In genomic region chr7:110386914-110387313, GRCh38 we compare ENCODE assay signal across 16 cellular contexts.
DNase-seq lines count a peak whose midpoint lies in the region; ATAC-seq, FAIRE-seq and TF ChIP-seq lines count a peak whose summit lies in the region.
"Had no signal": no experiment of that assay in that cellular context is flagged by ENCODE, and none has a peak within 500 bp of the region (broad histone marks: within the 10 kb centered on the region; RNA-seq: fewer than 3 reads in every experiment).

No MANE protein-coding gene starts in this region.

- H3K9me3 ChIP-seq in astrocyte (ENCODE audit: insufficient read depth, low read depth, low read length), result no peaks in the 10 kb centered on the region
- no peaks in the 10 kb centered on the region for H3K9me3 ChIP-seq in keratinocyte (ENCODE audit: control insufficient read depth, low read depth, low read length)
- H3K9me3 ChIP-seq in naive thymus-derived CD4-positive, alpha-beta T cell (ENCODE audit: control insufficient read depth in 2 of 3, low read length in 3 of 3), result no peaks in the 10 kb centered on the region
- H3K9me3 ChIP-seq: BLaER1, gastrocnemius medialis had no signal

- peak; percentile 55 for DNase-seq in AG08396 (ENCODE audit: low spot score)
- DNase-seq in HT-29 (ENCODE audit: low spot score), result peak; percentile 94
- peak; percentile 73 for DNase-seq in astrocyte (ENCODE audit: low read depth)
- DNase-seq in keratinocyte (ENCODE audit: low read depth, low spot score), result peak; percentile 76
- DNase-seq in glutamatergic neuron, result no peak
- DNase-seq in NCI-H1694 treated with DMSO at 0.1 percent for 48 hours (lab: John Stamatoyannopoulos, UW), result no peak
- no peak for DNase-seq in Kasumi-1 (lab: John Stamatoyannopoulos, UW)
- no peak for DNase-seq in naive thymus-derived CD4-positive, alpha-beta T cell
- DNase-seq: activated naive CD8-positive, alpha-beta T cell treated with anti-CD3 and anti-CD28 coated beads, Interleukin-2, amount 10 ng/mL, durations not matched to agents 7 days and 5 days; gastrocnemius medialis; GF-D8; RPMI8226 had no signal

- H3K36me3 Mint-ChIP-seq in astrocyte (ENCODE audit: low read depth, unreplicated experiment) (no peaks in the 10 kb centered on the region), glutamatergic neuron (ENCODE audit: unreplicated experiment) (no peaks in the 10 kb centered on the region)
- peaks cover 0 to 3% (median 0%) of the 10 kb centered on the region in 5 donors for H3K36me3 Mint-ChIP-seq in naive thymus-derived CD4-positive, alpha-beta T cell
- H3K36me3 Mint-ChIP-seq: activated naive CD8-positive, alpha-beta T cell treated with anti-CD3 and anti-CD28 coated beads, Interleukin-2, amount 10 ng/mL, durations not matched to agents 7 days and 5 days; stimulated activated memory B cell treated with anti-CD40 and anti-IgM and Interleukin-4, amounts not matched to agents 10 μg/mL and 1 μg/mL and 100 μg/mL, for 72 hours had no signal

- H3K36me3 ChIP-seq in astrocyte (ENCODE audit: insufficient read depth, low read length) (no peaks in the 10 kb centered on the region), keratinocyte (ENCODE audit: control insufficient read depth in 2 of 2, extremely low read depth in 1 of 2, insufficient read depth in 2 of 2, low read length in 2 of 2) (no peaks in the 10 kb centered on the region)
- H3K36me3 ChIP-seq in naive thymus-derived CD4-positive, alpha-beta T cell (ENCODE audit: control insufficient read depth in 2 of 3, insufficient read depth in 3 of 3, low read length in 3 of 3), result no peaks in the 10 kb centered on the region
- H3K36me3 ChIP-seq: BLaER1, gastrocnemius medialis had no signal

- POLR2A ChIA-PET in naive thymus-derived CD4-positive, alpha-beta T cell (lab: Charles Lee), result no interaction called here

- dilution Hi-C loops in keratinocyte (cut with MboI; ENCODE audit: extremely low pct_ligation_motif_present, low sequenced_read_pairs), result no loop called here

- H3K27ac ChIP-seq in astrocyte (ENCODE audit: low read depth, low read length), result no peak overlapping the region
- H3K27ac ChIP-seq in keratinocyte (ENCODE audit: control insufficient read depth, insufficient read depth, low read length), result peak overlapping the region; percentile 15
- H3K27ac ChIP-seq in naive thymus-derived CD4-positive, alpha-beta T cell (ENCODE audit: low read depth, low read length), result no peak overlapping the region
- H3K27ac ChIP-seq: BLaER1, gastrocnemius medialis had no signal

- FAIRE-seq in astrocyte (lab: Jason Lieb, UNC), result no peak
- peak; percentile 96 for FAIRE-seq in keratinocyte (lab: Jason Lieb, UNC)
- FAIRE-seq: TTC549 had no signal

- H3K9me3 Mint-ChIP-seq in astrocyte (ENCODE audit: unreplicated experiment) (no peaks in the 10 kb centered on the region), glutamatergic neuron (ENCODE audit: unreplicated experiment) (no peaks in the 10 kb centered on the region)
- H3K9me3 Mint-ChIP-seq in naive thymus-derived CD4-positive, alpha-beta T cell, result no peaks in the 10 kb centered on the region
- H3K9me3 Mint-ChIP-seq: activated naive CD8-positive, alpha-beta T cell treated with anti-CD3 and anti-CD28 coated beads, Interleukin-2, amount 10 ng/mL, durations not matched to agents 7 days and 5 days; stimulated activated memory B cell treated with anti-CD40 and anti-IgM and Interleukin-4, amounts not matched to agents 10 μg/mL and 1 μg/mL and 100 μg/mL, for 72 hours had no signal

- no peaks in the 10 kb centered on the region for H4K20me1 ChIP-seq in astrocyte (ENCODE audit: insufficient read depth, low read length)
- H4K20me1 ChIP-seq in keratinocyte (ENCODE audit: control insufficient read depth, extremely low read depth, insufficient read depth, low read length), result no peaks in the 10 kb centered on the region
- H4K20me1 ChIP-seq: BLaER1 had no signal

- no peaks in the 10 kb centered on the region for H3K9me1 ChIP-seq in keratinocyte (ENCODE audit: control insufficient read depth, extremely low read depth, insufficient read depth, low read length)

- peak overlapping the region; percentile 43 for H3K27ac Mint-ChIP-seq in astrocyte (ENCODE audit: unreplicated experiment)
- no peak overlapping the region for H3K27ac Mint-ChIP-seq in glutamatergic neuron (ENCODE audit: unreplicated experiment)
- no peak overlapping the region for H3K27ac Mint-ChIP-seq in naive thymus-derived CD4-positive, alpha-beta T cell
- H3K27ac Mint-ChIP-seq: activated naive CD8-positive, alpha-beta T cell treated with anti-CD3 and anti-CD28 coated beads, Interleukin-2, amount 10 ng/mL, durations not matched to agents 7 days and 5 days; dendritic cell treated with granulocyte-macrophage colony-stimulating factor and Interleukin-4, amounts not matched to agents 40 ng/mL and 50 ng/mL, for 4 days; stimulated activated memory B cell treated with anti-CD40 and anti-IgM and Interleukin-4, amounts not matched to agents 10 μg/mL and 1 μg/mL and 100 μg/mL, for 72 hours had no signal

- peak overlapping the region; percentile 9 for H3K4me2 ChIP-seq in astrocyte (ENCODE audit: low read length)
- peak overlapping the region; percentile 44 for H3K4me2 ChIP-seq in keratinocyte (ENCODE audit: control insufficient read depth, extremely low read depth, insufficient read depth, low read depth, low read length)
- H3K4me2 ChIP-seq: BLaER1 had no signal

- TF ChIP-seq CTCF in astrocyte (IDR thresholded peaks at IDR 0.05; ENCODE audit: insufficient read depth, low read depth, low read length) (no peak), keratinocyte (optimal IDR thresholded peaks at IDR 0.05 in 1 of 3, IDR thresholded peaks at IDR 0.05 in 1 of 3, conservative IDR thresholded peaks at IDR 0.05 in 1 of 3; ENCODE audit: extremely low read depth in 1 of 3, insufficient read depth in 2 of 3, low read length in 3 of 3) (no peak), glutamatergic neuron (IDR thresholded peaks at IDR 0.05; ENCODE audit: partially characterized antibody, unreplicated experiment) (no peak)

- CTCF ChIA-PET in naive thymus-derived CD4-positive, alpha-beta T cell (lab: Charles Lee), result no interaction called here

- ATAC-seq in naive thymus-derived CD4-positive, alpha-beta T cell, result no peak
- ATAC-seq: gastrocnemius medialis; stimulated activated memory B cell treated with anti-CD40 and anti-IgM and Interleukin-4, amounts not matched to agents 10 μg/mL and 1 μg/mL and 100 μg/mL, for 72 hours had no signal

- no peaks in the 10 kb centered on the region for H3K79me2 ChIP-seq in astrocyte (ENCODE audit: insufficient read depth, low read length)
- no peaks in the 10 kb centered on the region for H3K79me2 ChIP-seq in keratinocyte (ENCODE audit: control insufficient read depth, insufficient read depth, low read length)

- H3K4me3 ChIP-seq in astrocyte (ENCODE audit: insufficient read depth, low read depth, low read length) (no peak overlapping the region), keratinocyte (ENCODE audit: control insufficient read depth in 2 of 3, extremely low read depth in 1 of 3, insufficient read depth in 2 of 3, low read depth in 1 of 3, low read length in 3 of 3) (no peak overlapping the region)
- H3K4me3 ChIP-seq in naive thymus-derived CD4-positive, alpha-beta T cell (ENCODE audit: low read length), result no peak overlapping the region
- H3K4me3 ChIP-seq: BLaER1, gastrocnemius medialis had no signal

- H3K9ac ChIP-seq in astrocyte (ENCODE audit: low read length), result no peak overlapping the region
- no peak overlapping the region for H3K9ac ChIP-seq in keratinocyte (ENCODE audit: control insufficient read depth, extremely low read depth, insufficient read depth, low read length)
- H3K9ac ChIP-seq: BLaER1 had no signal

- H3K4me3 Mint-ChIP-seq in astrocyte (ENCODE audit: unreplicated experiment) (no peak overlapping the region), glutamatergic neuron (ENCODE audit: unreplicated experiment) (no peak overlapping the region)
- H3K4me3 Mint-ChIP-seq in naive thymus-derived CD4-positive, alpha-beta T cell, result no peak overlapping the region
- H3K4me3 Mint-ChIP-seq: activated naive CD8-positive, alpha-beta T cell treated with anti-CD3 and anti-CD28 coated beads, Interleukin-2, amount 10 ng/mL, durations not matched to agents 7 days and 5 days; dendritic cell treated with granulocyte-macrophage colony-stimulating factor and Interleukin-4, amounts not matched to agents 40 ng/mL and 50 ng/mL, for 4 days; stimulated activated memory B cell treated with anti-CD40 and anti-IgM and Interleukin-4, amounts not matched to agents 10 μg/mL and 1 μg/mL and 100 μg/mL, for 72 hours had no signal

- H3K27me3 Mint-ChIP-seq in astrocyte (ENCODE audit: low read depth, unreplicated experiment) (no peaks in the 10 kb centered on the region), glutamatergic neuron (ENCODE audit: unreplicated experiment) (no peaks in the 10 kb centered on the region)
- H3K27me3 Mint-ChIP-seq in naive thymus-derived CD4-positive, alpha-beta T cell, result peaks cover 0 to 3% (median 0%) of the 10 kb centered on the region in 5 donors
- H3K27me3 Mint-ChIP-seq: activated naive CD8-positive, alpha-beta T cell treated with anti-CD3 and anti-CD28 coated beads, Interleukin-2, amount 10 ng/mL, durations not matched to agents 7 days and 5 days; dendritic cell treated with granulocyte-macrophage colony-stimulating factor and Interleukin-4, amounts not matched to agents 40 ng/mL and 50 ng/mL, for 4 days; stimulated activated memory B cell treated with anti-CD40 and anti-IgM and Interleukin-4, amounts not matched to agents 10 μg/mL and 1 μg/mL and 100 μg/mL, for 72 hours had no signal

- intact Hi-C loops in naive thymus-derived CD4-positive, alpha-beta T cell (cut with micrococcal nuclease), result no loop called here

- H3K27me3 ChIP-seq in astrocyte (ENCODE audit: insufficient read depth, low read length) (no peaks in the 10 kb centered on the region), keratinocyte (ENCODE audit: control insufficient read depth, extremely low read depth, insufficient read depth, low read length) (no peaks in the 10 kb centered on the region)
- no peaks in the 10 kb centered on the region for H3K27me3 ChIP-seq in naive thymus-derived CD4-positive, alpha-beta T cell (ENCODE audit: control insufficient read depth in 2 of 2, insufficient read depth in 2 of 2, low read length in 2 of 2)
- H3K27me3 ChIP-seq: BLaER1, gastrocnemius medialis had no signal

- peaks cover 8% of the 10 kb centered on the region for H3K4me1 ChIP-seq in astrocyte (ENCODE audit: insufficient read depth, low read length)
- H3K4me1 ChIP-seq in keratinocyte (ENCODE audit: control insufficient read depth, extremely low read depth, insufficient read depth, low read length), result peaks cover 32% of the 10 kb centered on the region
- no peaks in the 10 kb centered on the region for H3K4me1 ChIP-seq in naive thymus-derived CD4-positive, alpha-beta T cell (ENCODE audit: control insufficient read depth in 2 of 2, insufficient read depth in 2 of 2, low read length in 2 of 2)
- H3K4me1 ChIP-seq: BLaER1, gastrocnemius medialis had no signal

- H2AFZ ChIP-seq in astrocyte (ENCODE audit: low read depth, low read length) (no peak overlapping the region), keratinocyte (ENCODE audit: control insufficient read depth, low read length) (no peak overlapping the region)

- H3K4me1 Mint-ChIP-seq in astrocyte (ENCODE audit: low read depth, unreplicated experiment) (peaks cover 42% of the 10 kb centered on the region), glutamatergic neuron (ENCODE audit: low read depth, unreplicated experiment) (no peaks in the 10 kb centered on the region)
- no peaks in the 10 kb centered on the region for H3K4me1 Mint-ChIP-seq in naive thymus-derived CD4-positive, alpha-beta T cell
- H3K4me1 Mint-ChIP-seq: stimulated activated memory B cell treated with anti-CD40 and anti-IgM and Interleukin-4, amounts not matched to agents 10 μg/mL and 1 μg/mL and 100 μg/mL, for 72 hours had no signal

Comparison
In these comparisons a context has a peak if more than half of its experiments do, and no peak if none do; other contexts are left out.
1. DNase-seq: peak in AG08396 (single experiment), HT-29 (single experiment), astrocyte (single experiment) and keratinocyte (single experiment); none in glutamatergic neuron (single experiment), NCI-H1694 treated with DMSO at 0.1 percent for 48 hours (single experiment), Kasumi-1 (0 of 2) and naive thymus-derived CD4-positive, alpha-beta T cell (0 of 9).